ENCODE assay signal across 7 cellular contexts in the genomic region with DNA sequence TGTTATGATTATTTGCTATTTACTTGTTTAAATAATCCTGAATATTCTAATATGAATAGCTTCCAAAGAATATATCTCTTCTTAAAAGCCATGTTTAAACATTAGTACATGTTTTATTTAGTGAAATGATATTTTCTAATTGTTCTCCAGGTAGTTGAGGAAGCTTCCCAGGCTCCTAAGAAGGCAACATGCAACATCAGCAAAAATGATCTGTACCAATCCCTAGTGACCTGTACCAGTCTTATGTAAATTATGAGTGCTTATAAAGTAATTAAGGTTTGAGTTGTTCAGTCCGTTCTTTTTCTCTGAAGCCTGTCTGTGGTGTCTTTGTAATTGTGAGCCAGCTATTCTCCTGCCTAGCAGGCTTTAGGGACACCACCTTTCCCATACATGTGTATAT.
"Had no signal": no experiment of that assay in that cellular context is flagged by ENCODE, and none has a peak within 500 bp of the region (broad histone marks: within the 10 kb centered on the region; RNA-seq: fewer than 3 reads in every experiment).

No MANE protein-coding gene starts in this region.

- H2AFZ ChIP-seq: GM23338 had no signal

- FAIRE-seq: H1, H54, HTR-8/SVneo had no signal

- H3K4me1 Mint-ChIP-seq: GM23338, H9 had no signal

- H3K4me3 Mint-ChIP-seq: GM23338, H9 had no signal

- H3K4me2 ChIP-seq: GM23338 had no signal

- DNase-seq: H9, HCEC 1CT, KG1 had no signal

- H3K27ac Mint-ChIP-seq: GM23338, H9 had no signal

- H3K9me3 Mint-ChIP-seq: H9 had no signal

- ATAC-seq: GM23338 had no signal

- H3K4me3 ChIP-seq: GM23338 had no signal
